Comparison of ENCODE assay signal across 34 cellular contexts in genomic region chr10:98368644-98369043, GRCh38.
"Had no signal": no experiment of that assay in that cellular context is flagged by ENCODE, and none has a peak within 500 bp of the region (broad histone marks: within the 10 kb centered on the region; RNA-seq: fewer than 3 reads in every experiment).

No MANE protein-coding gene starts in this region.

- DNase-seq: activated B cell treated with CpG ODN at 0.5 μM for 24 hours; activated CD4-positive, alpha-beta memory T cell treated with anti-CD3 and anti-CD28 coated beads for 36 hours; activated CD4-positive, alpha-beta T cell treated with anti-CD3 and anti-CD28 coated beads for 4 hours; activated CD4-positive, alpha-beta T cell treated with anti-CD3 and anti-CD28 coated beads, Interleukin-2, amount 10 ng/mL, durations not matched to agents 24 days and 14 days; activated CD4-positive, alpha-beta T cell treated with anti-CD3 and anti-CD28 coated beads, Interleukin-2, amount 50 U/mL, for 1 hour; activated CD4-positive, alpha-beta T cell treated with anti-CD3 and anti-CD28 coated beads, Interleukin-2, amount 50 U/mL, for 4 hours; activated CD4-positive, CD25-positive, alpha-beta regulatory T cell treated with anti-CD3 and anti-CD28 coated beads, Interleukin-2, amount 50 U/mL, for 72 hours; activated CD8-positive, alpha-beta memory T cell treated with anti-CD3 and anti-CD28 coated beads, Interleukin-2, amount 50 U/mL, for 4 hours; activated CD8-positive, alpha-beta T cell treated with anti-CD3 and anti-CD28 coated beads for 36 hours; activated gamma-delta T cell treated with Interleukin-2 at 50 U/mL for 16 hours; activated naive CD4-positive, alpha-beta T cell; activated naive CD4-positive, alpha-beta T cell treated with anti-CD3 and anti-CD28 coated beads for 36 hours; activated naive CD4-positive, alpha-beta T cell treated with anti-CD3 and anti-CD28 coated beads, Interleukin-2, amount 50 U/mL, for 16 hours; activated naive CD8-positive, alpha-beta T cell treated with anti-CD3 and anti-CD28 coated beads for 36 hours; activated T-cell treated with anti-CD3 and anti-CD28 coated beads for 4 hours; activated T-cell treated with anti-CD3 and anti-CD28 coated beads, Interleukin-2, amount 50 U/mL, for 1 hour; activated T-cell treated with anti-CD3 and anti-CD28 coated beads, Interleukin-2, amount 50 U/mL, for 4 hours; activated T-cell treated with anti-CD3 and anti-CD28 coated beads, Interleukin-2, amount 50 U/mL, for 72 hours; adrenal gland; amniotic stem cell; aorta; body of pancreas; central memory CD4-positive, alpha-beta T cell; T-cell; T-helper 2 cell; T-helper 9 cell had no signal

- H3K9me3 ChIP-seq: adrenal gland, body of pancreas had no signal

- H3K36me3 Mint-ChIP-seq: activated CD4-positive, alpha-beta memory T cell treated with anti-CD3 and anti-CD28 coated beads for 36 hours; activated naive CD4-positive, alpha-beta T cell treated with anti-CD3 and anti-CD28 coated beads, Interleukin-2, amount 50 U/mL, for 72 hours; activated naive CD8-positive, alpha-beta T cell treated with anti-CD3 and anti-CD28 coated beads for 36 hours; T-cell had no signal

- H3K27me3 ChIP-seq: adrenal gland, body of pancreas, cardiac muscle cell had no signal

- H3K27ac ChIP-seq: adrenal gland, body of pancreas, cardiac muscle cell, VCaP had no signal

- H3K9me3 Mint-ChIP-seq: activated B cell treated with CpG ODN at 0.5 μM for 24 hours; activated CD4-positive, alpha-beta memory T cell treated with anti-CD3 and anti-CD28 coated beads for 36 hours; activated CD4-positive, alpha-beta T cell treated with anti-CD3 and anti-CD28 coated beads, Interleukin-2, amount 10 ng/mL, durations not matched to agents 24 days and 14 days; activated CD8-positive, alpha-beta T cell treated with anti-CD3 and anti-CD28 coated beads for 36 hours; activated naive CD4-positive, alpha-beta T cell treated with anti-CD3 and anti-CD28 coated beads for 36 hours; activated naive CD8-positive, alpha-beta T cell treated with anti-CD3 and anti-CD28 coated beads for 36 hours; activated T-cell treated with anti-CD3 and anti-CD28 coated beads, Interleukin-2, amount 50 U/mL, for 4 hours; activated T-cell treated with anti-CD3 and anti-CD28 coated beads, Interleukin-2, amount 50 U/mL, for 72 hours; activated T-helper 1 cell treated with anti-CD3 and anti-CD28 coated beads, Interleukin-12 subunit alpha, Interleukin-12 subunit beta, Interleukin-2, Interleukin-4 antibody, amounts not matched to agents 30 ng/mL and 10 ng/mL and 1 ng/mL, durations not matched to agents 14 hours and 24 hours and 36 hours; activated T-helper 17 cell treated with anti-CD3 and anti-CD28 coated beads, Interleukin-2, amount 50 U/mL, for 72 hours; T-cell; T-helper 2 cell treated with Interferon-gamma antibody and Interleukin-4, amounts not matched to agents 5 μg/mL and 100 μg/mL, for 36 hours had no signal

- H3K4me3 Mint-ChIP-seq: activated B cell treated with CpG ODN at 0.5 μM for 24 hours; activated CD4-positive, alpha-beta memory T cell treated with anti-CD3 and anti-CD28 coated beads for 36 hours; activated CD4-positive, alpha-beta T cell treated with anti-CD3 and anti-CD28 coated beads, Interleukin-2, amount 10 ng/mL, durations not matched to agents 24 days and 14 days; activated CD8-positive, alpha-beta T cell treated with anti-CD3 and anti-CD28 coated beads for 36 hours; activated naive CD4-positive, alpha-beta T cell treated with anti-CD3 and anti-CD28 coated beads for 36 hours; activated naive CD8-positive, alpha-beta T cell treated with anti-CD3 and anti-CD28 coated beads for 36 hours; activated T-cell treated with anti-CD3 and anti-CD28 coated beads, Interleukin-2, amount 50 U/mL, for 4 hours; activated T-cell treated with anti-CD3 and anti-CD28 coated beads, Interleukin-2, amount 50 U/mL, for 72 hours; activated T-helper 1 cell treated with anti-CD3 and anti-CD28 coated beads, Interleukin-12 subunit alpha, Interleukin-12 subunit beta, Interleukin-2, Interleukin-4 antibody, amounts not matched to agents 30 ng/mL and 10 ng/mL and 1 ng/mL, durations not matched to agents 14 hours and 24 hours and 36 hours; activated T-helper 17 cell treated with anti-CD3 and anti-CD28 coated beads, Interleukin-2, amount 50 U/mL, for 72 hours; T-cell; T-helper 2 cell treated with Interferon-gamma antibody and Interleukin-4, amounts not matched to agents 5 μg/mL and 100 μg/mL, for 36 hours had no signal

- H3K4me1 Mint-ChIP-seq: activated CD4-positive, alpha-beta T cell treated with anti-CD3 and anti-CD28 coated beads, Interleukin-2, amount 10 ng/mL, durations not matched to agents 24 days and 14 days; activated naive CD8-positive, alpha-beta T cell treated with anti-CD3 and anti-CD28 coated beads for 36 hours; activated T-helper 17 cell treated with anti-CD3 and anti-CD28 coated beads, Interleukin-2, amount 50 U/mL, for 72 hours; T-cell had no signal

- ATAC-seq: activated CD8-positive, alpha-beta T cell treated with anti-CD3 and anti-CD28 coated beads for 36 hours; activated naive CD4-positive, alpha-beta T cell treated with anti-CD3 and anti-CD28 coated beads, Interleukin-2, amount 50 U/mL, for 72 hours; activated T-cell treated with anti-CD3 and anti-CD28 coated beads, Interleukin-2, amount 50 U/mL, for 4 hours; activated T-cell treated with anti-CD3 and anti-CD28 coated beads, Interleukin-2, amount 50 U/mL, for 72 hours; activated T-helper 17 cell treated with anti-CD3 and anti-CD28 coated beads, Interleukin-2, amount 50 U/mL, for 72 hours; body of pancreas; T-cell had no signal

- H3K4me1 ChIP-seq: adrenal gland, body of pancreas had no signal

- H3K4me3 ChIP-seq: adrenal gland, body of pancreas, cardiac muscle cell had no signal

- H3K27ac Mint-ChIP-seq: activated B cell treated with CpG ODN at 0.5 μM for 24 hours; activated CD4-positive, alpha-beta memory T cell treated with anti-CD3 and anti-CD28 coated beads for 36 hours; activated CD4-positive, alpha-beta T cell treated with anti-CD3 and anti-CD28 coated beads, Interleukin-2, amount 10 ng/mL, durations not matched to agents 24 days and 14 days; activated CD8-positive, alpha-beta T cell treated with anti-CD3 and anti-CD28 coated beads for 36 hours; activated naive CD4-positive, alpha-beta T cell treated with anti-CD3 and anti-CD28 coated beads for 36 hours; activated naive CD4-positive, alpha-beta T cell treated with anti-CD3 and anti-CD28 coated beads, Interleukin-2, amount 50 U/mL, for 72 hours; activated naive CD8-positive, alpha-beta T cell treated with anti-CD3 and anti-CD28 coated beads for 36 hours; activated T-cell treated with anti-CD3 and anti-CD28 coated beads, Interleukin-2, amount 50 U/mL, for 72 hours; activated T-helper 1 cell treated with anti-CD3 and anti-CD28 coated beads, Interleukin-12 subunit alpha, Interleukin-12 subunit beta, Interleukin-2, Interleukin-4 antibody, amounts not matched to agents 30 ng/mL and 10 ng/mL and 1 ng/mL, durations not matched to agents 14 hours and 24 hours and 36 hours; activated T-helper 17 cell treated with anti-CD3 and anti-CD28 coated beads, Interleukin-2, amount 50 U/mL, for 72 hours; T-cell; T-helper 2 cell treated with Interferon-gamma antibody and Interleukin-4, amounts not matched to agents 5 μg/mL and 100 μg/mL, for 36 hours had no signal

- FAIRE-seq: astrocyte, TTC549 had no signal

- H3K27me3 Mint-ChIP-seq: activated CD4-positive, alpha-beta T cell treated with anti-CD3 and anti-CD28 coated beads, Interleukin-2, amount 10 ng/mL, durations not matched to agents 24 days and 14 days; activated CD8-positive, alpha-beta T cell treated with anti-CD3 and anti-CD28 coated beads for 36 hours had no signal

- H3K36me3 ChIP-seq: adrenal gland, cardiac muscle cell had no signal
